Comparison of ENCODE assay signal across 8 cellular contexts in the genomic region with DNA sequence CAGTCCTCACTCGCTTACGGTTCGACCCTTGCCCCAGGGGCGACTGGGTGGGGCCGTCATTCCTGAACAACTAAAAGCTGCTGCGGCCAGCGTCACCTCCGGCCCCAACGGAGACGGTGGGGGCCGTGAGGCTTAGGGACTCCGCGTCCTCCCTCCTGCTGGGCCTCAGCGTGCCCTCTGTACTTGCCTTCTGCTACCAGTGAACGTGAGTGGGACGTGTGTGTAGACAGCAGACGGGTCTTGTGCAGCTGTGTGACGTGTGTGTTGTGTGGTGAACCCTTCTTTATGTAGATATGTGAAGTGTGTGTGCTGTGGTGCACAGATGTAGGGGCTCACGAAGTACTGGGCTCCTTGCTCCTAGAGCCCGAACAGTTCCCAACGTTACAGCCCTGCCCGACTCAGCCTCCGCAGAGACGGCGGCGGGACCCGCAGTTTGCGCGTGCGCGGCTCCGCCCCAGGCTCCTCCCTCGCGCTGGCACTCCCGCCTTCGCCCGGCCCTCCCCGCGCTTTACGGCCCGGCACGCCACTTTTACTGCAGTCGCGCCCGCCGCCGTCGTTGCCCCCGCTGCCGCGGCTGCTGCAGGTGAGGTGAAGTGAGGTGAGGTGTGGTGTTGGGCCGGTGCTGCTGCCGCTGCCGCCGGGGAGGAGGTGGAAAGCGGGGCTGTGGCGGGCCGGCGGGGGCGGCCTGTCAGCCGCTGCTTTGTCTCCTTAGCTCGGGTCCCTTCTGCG. TPM values are rescaled to one million over a fixed set of nuclear protein-coding genes. Genes with fewer than 3 reads are reported as not detected.
DNase-seq lines count a peak whose midpoint lies in the region; ATAC-seq and TF ChIP-seq lines count a peak whose summit lies in the region.

A gene (plus strand): TSS at position 535 of the 729 bp plus-strand sequence. CDS start 235 bp downstream, outside the sequence.

- WGBS in esophagus muscularis mucosa = 0% methylated on average over 17 of the region's 63 CpGs

- H2AFZ ChIP-seq in KMS-11 (ENCODE audit: low read depth) = peak within 1 kb of the TSS; percentile 95

- peaks cover 14% of the 10 kb centered on the region for H3K4me1 ChIP-seq in KMS-11 (ENCODE audit: low read depth, poor library complexity, severe bottlenecking)
- peaks cover 0 to 26% (median 15%) of the 10 kb centered on the region in 4 donors for H3K4me1 ChIP-seq in Peyer's patch
- peaks cover 13 to 40% (median 31%) of the 10 kb centered on the region in 4 donors for H3K4me1 ChIP-seq in esophagus muscularis mucosa
- peaks cover 9 to 29% of the 10 kb centered on the region in 2 donors for H3K4me1 ChIP-seq in muscle layer of duodenum (ENCODE audit: control insufficient read depth in 1 of 2, insufficient read depth in 2 of 2, low read length in 2 of 2)

- peaks cover 34% of the 10 kb centered on the region for H3K4me1 Mint-ChIP-seq in activated T-cell treated with anti-CD3 and anti-CD28 coated beads, Interleukin-2, amount 50 U/mL, for 72 hours (ENCODE audit: low read depth)

- H3K36me3 ChIP-seq in KMS-11 (ENCODE audit: insufficient read depth) (no peaks in the 10 kb centered on the region), Peyer's patch (no peaks in the 10 kb centered on the region), esophagus muscularis mucosa (peaks cover 0 to 7% (median 0%) of the 10 kb centered on the region in 4 donors), muscle layer of duodenum (ENCODE audit: control insufficient read depth in 1 of 2, insufficient read depth in 2 of 2, low read length in 2 of 2) (no peaks in the 10 kb centered on the region)

- TF ChIP-seq POLR2A in Peyer's patch (IDR thresholded peaks at IDR 0.05) = peak; percentile 81 to 84
- no peak for TF ChIP-seq POLR2A in esophagus muscularis mucosa (IDR thresholded peaks at IDR 0.05; ENCODE audit: low read depth)

- no peak for TF ChIP-seq EP300 in esophagus muscularis mucosa (IDR thresholded peaks at IDR 0.05)

- peaks cover 0 to 1% of the 10 kb centered on the region in 2 donors for H3K36me3 Mint-ChIP-seq in activated T-cell treated with anti-CD3 and anti-CD28 coated beads, Interleukin-2, amount 50 U/mL, for 72 hours (ENCODE audit: insufficient read depth in 2 of 2)

- peak; percentile 82 for ATAC-seq in GM21723 (IDR thresholded peaks at IDR 0.05; ENCODE audit: unreplicated experiment)
- ATAC-seq in activated T-cell treated with anti-CD3 and anti-CD28 coated beads, Interleukin-2, amount 50 U/mL, for 72 hours (replicated peaks in 1 of 2) = peak; percentile 89 to 93

- peak within 1 kb of the TSS; percentile 98 for H3K4me2 ChIP-seq in KMS-11

- H3K9me3 ChIP-seq in Peyer's patch (no peaks in the 10 kb centered on the region), esophagus muscularis mucosa (no peaks in the 10 kb centered on the region), muscle layer of duodenum (ENCODE audit: control insufficient read depth in 1 of 2, low read length in 2 of 2) (no peaks in the 10 kb centered on the region)

- TF ChIP-seq CTCF in KMS-11 (conservative IDR thresholded peaks at IDR 0.05; ENCODE audit: low read depth, low read length) (no peak), Peyer's patch (IDR thresholded peaks at IDR 0.05) (peak in 1 of 6 experiments; percentile 13), esophagus muscularis mucosa (IDR thresholded peaks at IDR 0.05) (peak in 1 of 3 experiments; percentile 30)

- H3K9ac ChIP-seq in KMS-11 = peak within 1 kb of the TSS; percentile 38; the same call in 1 of the 2 replicates

- H3K79me2 ChIP-seq in KMS-11 (ENCODE audit: insufficient read depth, low read depth) = peaks cover 36% of the 10 kb centered on the region; the same call in 1 of the 2 replicates

- no peaks in the 10 kb centered on the region for H3K27me3 Mint-ChIP-seq in activated T-cell treated with anti-CD3 and anti-CD28 coated beads, Interleukin-2, amount 50 U/mL, for 72 hours (ENCODE audit: low read depth)

- H3K4me3 ChIP-seq in KMS-11 (IDR thresholded peaks at IDR 0.05; ENCODE audit: insufficient read depth, low read depth, low read length) = no peak within 1 kb of the TSS
- peak within 1 kb of the TSS; percentile 83 to 97 (median 88) for H3K4me3 ChIP-seq in Peyer's patch
- peak within 1 kb of the TSS; percentile 91 to 96 (median 92) for H3K4me3 ChIP-seq in esophagus muscularis mucosa
- peak within 1 kb of the TSS; percentile 99 to 100 for H3K4me3 ChIP-seq in muscle layer of duodenum (ENCODE audit: low read depth in 1 of 2, low read length in 2 of 2)

- peak within 1 kb of the TSS; percentile 70 for H3K27ac Mint-ChIP-seq in activated T-cell treated with anti-CD3 and anti-CD28 coated beads, Interleukin-2, amount 50 U/mL, for 72 hours

- H3K4me3 Mint-ChIP-seq in activated T-cell treated with anti-CD3 and anti-CD28 coated beads, Interleukin-2, amount 50 U/mL, for 72 hours = peak within 1 kb of the TSS; percentile 91 to 96

- peak; percentile 72 for DNase-seq in DMS53 treated with DMSO at 0.1 percent for 48 hours (lab: John Stamatoyannopoulos, UW; ENCODE audit: unreplicated experiment)
- DNase-seq in Peyer's patch = peak; percentile 89 to 98 (median 97)
- DNase-seq in activated T-cell treated with anti-CD3 and anti-CD28 coated beads, Interleukin-2, amount 50 U/mL, for 72 hours = peak; percentile 97 to 98
- DNase-seq in esophagus muscularis mucosa (ENCODE audit: extremely low spot score) = peak; percentile 97
- DNase-seq in stimulated activated CD8-positive, alpha-beta memory T cell treated with anti-CD3 and anti-CD28 coated beads, Interleukin-7, amount 100 ng/mL, for 24 hours (ENCODE audit: low read depth) = peak; percentile 91

- intact Hi-C loops in esophagus muscularis mucosa (cut with DNase I) = loop anchor here (5.0 kb wide), 2 partner anchors 82 to 132 kb away; a partner anchor contains a TSS

- H3K27ac ChIP-seq in KMS-11 (0 out of 2 replicates have a peak within 1 kb of the TSS, but pooled peaks have one; percentile 14), Peyer's patch (peak within 1 kb of the TSS; percentile 55 to 84 (median 72)), esophagus muscularis mucosa (replicated peaks in 1 of 4) (peak within 1 kb of the TSS; percentile 75 to 86 (median 77)), muscle layer of duodenum (ENCODE audit: low read length) (peak within 1 kb of the TSS; percentile 72)

- H4K20me1 ChIP-seq in KMS-11 (ENCODE audit: insufficient read depth) = no peaks in the 10 kb centered on the region; the same call in 1 of the 2 replicates

- no peaks in the 10 kb centered on the region for H3K27me3 ChIP-seq in KMS-11 (ENCODE audit: insufficient read depth, low read depth)
- no peaks in the 10 kb centered on the region for H3K27me3 ChIP-seq in Peyer's patch
- no peaks in the 10 kb centered on the region for H3K27me3 ChIP-seq in esophagus muscularis mucosa
- no peaks in the 10 kb centered on the region for H3K27me3 ChIP-seq in muscle layer of duodenum (ENCODE audit: low read depth, low read length)

- no peaks in the 10 kb centered on the region for H3K9me3 Mint-ChIP-seq in activated T-cell treated with anti-CD3 and anti-CD28 coated beads, Interleukin-2, amount 50 U/mL, for 72 hours

RNA-seq across cellular contexts. Expression of the gene that starts here (rescaled TPM):
- total RNA-seq in Peyer's patch (10 to 100 TPM; 11.4 to 30.6 (median 20.4) TPM), esophagus muscularis mucosa (10 to 100 TPM; 11.4 to 23.7 (median 17.1) TPM)
- 10 to 100 TPM; 14.8 to 18.2 TPM for total RNA-seq in activated T-cell treated with anti-CD3 and anti-CD28 coated beads, Interleukin-2, amount 50 U/mL, for 72 hours

Comparison
In these comparisons a context has a peak if more than half of its experiments do, and no peak if none do; other contexts are left out.
1. H3K27ac ChIP-seq: peak in every context shown above with its lines; median percentile 77 in esophagus muscularis mucosa; 72 in Peyer's patch; 72 in muscle layer of duodenum; 14 in KMS-11.